17 cellular contexts compared by ENCODE assay signal in genomic region chr12:53952871-53953734, GRCh38. TPM values are rescaled to one million over a fixed set of nuclear protein-coding genes. Genes with fewer than 3 reads are reported as not detected.
DNase-seq lines count a peak whose midpoint lies in the region; FAIRE-seq and TF ChIP-seq lines count a peak whose summit lies in the region.
"Had no signal": no experiment of that assay in that cellular context is flagged by ENCODE, and none has a peak within 500 bp of the region (broad histone marks: within the 10 kb centered on the region; RNA-seq: fewer than 3 reads in every experiment).

No MANE protein-coding gene starts in this region.

- BruUV-seq in endothelial cell of umbilical vein (replicated peaks; lab: Mats Ljungman, UMichigan) = no TSS peak

- CTCF ChIA-PET in activated naive CD4-positive, alpha-beta T cell treated with anti-CD3 and anti-CD28 coated beads, Interleukin-2, amount 10 ng/mL, durations not matched to agents 7 days and 5 days (lab: Charles Lee) = interaction anchor here (0.6 kb wide), 1 partner anchor 54 kb away, joined by 3 read pairs; no protein-coding TSS in a partner anchor
- CTCF ChIA-PET in endothelial cell of umbilical vein (lab: Charles Lee) = interaction anchor here (1.3 to 2.7 kb wide), 2 partner anchors 12 to 255 kb away, joined by 4 to 9 read pairs; no protein-coding TSS in a partner anchor

- peaks cover 7% of the 10 kb centered on the region for H3K4me1 Mint-ChIP-seq in activated naive CD4-positive, alpha-beta T cell treated with anti-CD3 and anti-CD28 coated beads, Interleukin-2, amount 10 ng/mL, durations not matched to agents 7 days and 5 days

- no peaks in the 10 kb centered on the region for H3K79me2 ChIP-seq in endothelial cell of umbilical vein (ENCODE audit: control insufficient read depth, insufficient read depth, low read length)
- H3K79me2 ChIP-seq in smooth muscle cell (ENCODE audit: low read depth) = no peaks in the 10 kb centered on the region

- H3K9me3 ChIP-seq in NT2/D1 (ENCODE audit: insufficient read depth, low read length) (no peaks in the 10 kb centered on the region), endothelial cell of umbilical vein (replicated peaks; ENCODE audit: control insufficient read depth, insufficient read depth, low read length) (no peaks in the 10 kb centered on the region), smooth muscle cell (replicated peaks; ENCODE audit: low read depth) (no peaks in the 10 kb centered on the region)
- H3K9me3 ChIP-seq: BE2C had no signal

- no peaks in the 10 kb centered on the region for H3K36me3 ChIP-seq in NT2/D1 (ENCODE audit: insufficient read depth, insufficient read length, low read length)
- H3K36me3 ChIP-seq in endothelial cell of umbilical vein (ENCODE audit: control insufficient read depth in 2 of 2, extremely low read depth in 1 of 2, insufficient read depth in 2 of 2, low read length in 2 of 2) = no peaks in the 10 kb centered on the region
- H3K36me3 ChIP-seq in smooth muscle cell (ENCODE audit: low read depth) = no peaks in the 10 kb centered on the region
- H3K36me3 ChIP-seq: BE2C had no signal

- dilution Hi-C loops in endothelial cell of umbilical vein (cut with MboI; ENCODE audit: extremely low pct_ligation_motif_present, low sequenced_read_pairs) = no loop called here

- 6% methylated on average over 37 of the region's 38 CpGs for WGBS in smooth muscle cell (ENCODE audit: low lambda C conversion rate)

- TF ChIP-seq CTCF in endothelial cell of umbilical vein (IDR thresholded peaks at IDR 0.05; ENCODE audit: extremely low read depth in 1 of 2, insufficient read depth in 1 of 2, low read depth in 1 of 2, low read length in 2 of 2) (no peak), smooth muscle cell (IDR thresholded peaks at IDR 0.05; ENCODE audit: borderline replicate concordance, insufficient read depth, poor library complexity, severe bottlenecking) (no peak)

- POLR2A ChIA-PET in endothelial cell of umbilical vein (lab: Charles Lee) = no interaction called here

- H3K36me3 Mint-ChIP-seq in activated naive CD4-positive, alpha-beta T cell treated with anti-CD3 and anti-CD28 coated beads, Interleukin-2, amount 10 ng/mL, durations not matched to agents 7 days and 5 days = peaks cover 2% of the 10 kb centered on the region

- H3K4me3 ChIP-seq in NT2/D1 (ENCODE audit: insufficient read length, low read depth) = no peak overlapping the region
- H3K4me3 ChIP-seq in endothelial cell of umbilical vein (replicated peaks in 1 of 3; ENCODE audit: insufficient read depth in 1 of 3, low read depth in 1 of 3, low read length in 3 of 3) = no peak overlapping the region
- H3K4me3 ChIP-seq in smooth muscle cell = no peak overlapping the region
- H3K4me3 ChIP-seq: lung had no signal

- H3K27me3 Mint-ChIP-seq in activated naive CD4-positive, alpha-beta T cell treated with anti-CD3 and anti-CD28 coated beads, Interleukin-2, amount 10 ng/mL, durations not matched to agents 7 days and 5 days = peaks cover 100% of the 10 kb centered on the region

- TF ChIP-seq POLR2A in endothelial cell of umbilical vein (IDR thresholded peaks at IDR 0.05; ENCODE audit: low read depth, low read length) = no peak

- H3K9ac ChIP-seq in NT2/D1 (ENCODE audit: insufficient read length, low read depth) = peak overlapping the region; percentile 26
- H3K9ac ChIP-seq in endothelial cell of umbilical vein (replicated peaks; ENCODE audit: extremely low read depth, insufficient read depth, low read length) = no peak overlapping the region
- no peak overlapping the region for H3K9ac ChIP-seq in smooth muscle cell (ENCODE audit: low read depth)

- no peaks in the 10 kb centered on the region for H3K9me1 ChIP-seq in endothelial cell of umbilical vein (replicated peaks; ENCODE audit: control insufficient read depth, extremely low read depth, insufficient read depth, low read length)

- peak overlapping the region; percentile 74 for H3K27ac Mint-ChIP-seq in activated naive CD4-positive, alpha-beta T cell treated with anti-CD3 and anti-CD28 coated beads, Interleukin-2, amount 10 ng/mL, durations not matched to agents 7 days and 5 days

- H4K20me1 ChIP-seq in endothelial cell of umbilical vein (replicated peaks; ENCODE audit: control insufficient read depth, extremely low read depth, insufficient read depth, low read length) (no peaks in the 10 kb centered on the region), smooth muscle cell (ENCODE audit: low read depth) (no peaks in the 10 kb centered on the region)

- H2AFZ ChIP-seq in endothelial cell of umbilical vein (ENCODE audit: low read depth, low read length) (no peak overlapping the region), smooth muscle cell (ENCODE audit: low read depth) (no peak overlapping the region)

- no peak overlapping the region for H3K4me2 ChIP-seq in endothelial cell of umbilical vein (ENCODE audit: insufficient read depth, low read length)
- peak overlapping the region; percentile 18 for H3K4me2 ChIP-seq in smooth muscle cell

- H3K9me3 Mint-ChIP-seq in activated naive CD4-positive, alpha-beta T cell treated with anti-CD3 and anti-CD28 coated beads, Interleukin-2, amount 10 ng/mL, durations not matched to agents 7 days and 5 days = no peaks in the 10 kb centered on the region

- H3K27me3 ChIP-seq in NT2/D1 (ENCODE audit: insufficient read depth, insufficient read length) = peaks cover 100% of the 10 kb centered on the region
- peaks cover 92 to 98% of the 10 kb centered on the region in 2 experiments for H3K27me3 ChIP-seq in endothelial cell of umbilical vein (ENCODE audit: control insufficient read depth in 2 of 2, insufficient read depth in 2 of 2, low read length in 2 of 2)
- H3K27me3 ChIP-seq in smooth muscle cell (ENCODE audit: low read depth) = peaks cover 100% of the 10 kb centered on the region

- FAIRE-seq in endothelial cell of umbilical vein (lab: Jason Lieb, UNC) = no peak
- FAIRE-seq: bronchial epithelial cell, endometrium had no signal

- no peak overlapping the region for H3K27ac ChIP-seq in endothelial cell of umbilical vein (ENCODE audit: insufficient read depth, low read depth, low read length)
- H3K27ac ChIP-seq in smooth muscle cell (ENCODE audit: low read depth) = no peak overlapping the region
- H3K27ac ChIP-seq: VCaP had no signal

- DNase-seq in activated naive CD4-positive, alpha-beta T cell treated with anti-CD3 and anti-CD28 coated beads, Interleukin-2, amount 10 ng/mL, durations not matched to agents 7 days and 5 days = no peak
- no peak for DNase-seq in activated naive CD4-positive, alpha-beta T cell (lab: John Stamatoyannopoulos, UW)
- peak; percentile 56 for DNase-seq in NT2/D1 (ENCODE audit: low read depth, low spot score)
- no peak for DNase-seq in endothelial cell of umbilical vein (ENCODE audit: low read depth, low spot score)
- DNase-seq in smooth muscle cell (lab: John Stamatoyannopoulos, UW; ENCODE audit: unreplicated experiment) = no peak
- no peak for DNase-seq in NCI-H1105 (lab: John Stamatoyannopoulos, UW)
- DNase-seq in Ammon's horn (ENCODE audit: low spot score) = no peak
- no peak for DNase-seq in activated CD4-positive, alpha-beta T cell treated with anti-CD3 and anti-CD28 coated beads for 1 hour
- DNase-seq: BE2C; head of caudate nucleus; NCI-H345; stimulated activated CD4-positive, alpha-beta T cell treated with anti-CD3 and anti-CD28 coated beads, Interleukin-2, amount 100 ng/mL, for 24 hours had no signal

- H3F3A ChIP-seq in smooth muscle cell (ENCODE audit: low read depth) = peaks cover 4% of the 10 kb centered on the region

- intact Hi-C loops in endothelial cell of umbilical vein (cut with micrococcal nuclease) = no loop called here

- no peak overlapping the region for H3K4me3 Mint-ChIP-seq in activated naive CD4-positive, alpha-beta T cell treated with anti-CD3 and anti-CD28 coated beads, Interleukin-2, amount 10 ng/mL, durations not matched to agents 7 days and 5 days

- H3K4me1 ChIP-seq in NT2/D1 (ENCODE audit: insufficient read depth, insufficient read length) (peaks cover 37% of the 10 kb centered on the region), endothelial cell of umbilical vein (ENCODE audit: control insufficient read depth, extremely low read depth, insufficient read depth, low read length) (no peaks in the 10 kb centered on the region), smooth muscle cell (ENCODE audit: low read depth) (no peaks in the 10 kb centered on the region)
- H3K4me1 ChIP-seq: BE2C had no signal

RNA-seq across cellular contexts. Expression of gene HOXC12, which starts 1.6 kb away (rescaled TPM):
- total RNA-seq in endothelial cell of umbilical vein = not detected in 2 replicates
- not detected in 2 replicates for polyA plus RNA-seq in endothelial cell of umbilical vein
- not detected in 2 replicates for polyA plus RNA-seq in endothelial cell of umbilical vein (2011; cell fraction: cytosol; rRNA removed)
- polyA plus RNA-seq in endothelial cell of umbilical vein (2011; cell fraction: nucleus; rRNA removed) = not detected in 2 replicates
- polyA plus RNA-seq in endothelial cell of umbilical vein (2012) = not detected in 2 replicates
- not detected in 2 replicates for polyA minus RNA-seq in endothelial cell of umbilical vein
- not detected for polyA minus RNA-seq in endothelial cell of umbilical vein (2011; cell fraction: cytosol; rRNA and poly(A)+ RNA removed)
- not detected in 2 replicates for polyA minus RNA-seq in endothelial cell of umbilical vein (2011; cell fraction: nucleus; rRNA and poly(A)+ RNA removed)
- total RNA-seq in smooth muscle cell = not detected in 2 replicates
- polyA plus RNA-seq in smooth muscle cell = 0.32 TPM in 1 of 2 replicates, not detected in the other
- total RNA-seq: bronchial epithelial cell, lung, RPMI7951 had no signal
- polyA plus RNA-seq: lung had no signal

RNA-seq across cellular contexts. Expression of gene HOXC13, which starts 14.5 kb away (rescaled TPM):
- not detected in 2 replicates for total RNA-seq in endothelial cell of umbilical vein
- not detected in 2 replicates for polyA plus RNA-seq in endothelial cell of umbilical vein
- polyA plus RNA-seq in endothelial cell of umbilical vein (2011; cell fraction: cytosol; rRNA removed) = not detected in 2 replicates
- not detected in 2 replicates for polyA plus RNA-seq in endothelial cell of umbilical vein (2011; cell fraction: nucleus; rRNA removed)
- not detected in 2 replicates for polyA plus RNA-seq in endothelial cell of umbilical vein (2012)
- polyA minus RNA-seq in endothelial cell of umbilical vein = not detected in 2 replicates
- 9.8 TPM for polyA minus RNA-seq in endothelial cell of umbilical vein (2011; cell fraction: cytosol; rRNA and poly(A)+ RNA removed)
- polyA minus RNA-seq in endothelial cell of umbilical vein (2011; cell fraction: nucleus; rRNA and poly(A)+ RNA removed) = not detected in 2 replicates
- 2.4 and 3.6 TPM in 2 replicates for total RNA-seq in smooth muscle cell
- 2.2 and 5.0 TPM in 2 replicates for polyA plus RNA-seq in smooth muscle cell
- total RNA-seq: bronchial epithelial cell, lung had no signal
- polyA plus RNA-seq: lung had no signal

RNA-seq across cellular contexts. Expression of gene HOXC11, which starts 19.8 kb away (rescaled TPM):
- total RNA-seq in endothelial cell of umbilical vein (not detected in 2 replicates), smooth muscle cell (0.27 and 0.72 TPM in 2 replicates)
- polyA plus RNA-seq in endothelial cell of umbilical vein (not detected in 2 replicates), smooth muscle cell (0.23 and 0.25 TPM in 2 replicates)
- not detected in 2 replicates for polyA plus RNA-seq in endothelial cell of umbilical vein (2011; cell fraction: cytosol; rRNA removed)
- not detected in 2 replicates for polyA plus RNA-seq in endothelial cell of umbilical vein (2011; cell fraction: nucleus; rRNA removed)
- not detected in 2 replicates for polyA plus RNA-seq in endothelial cell of umbilical vein (2012)
- polyA minus RNA-seq in endothelial cell of umbilical vein = not detected in 2 replicates
- polyA minus RNA-seq in endothelial cell of umbilical vein (2011; cell fraction: cytosol; rRNA and poly(A)+ RNA removed) = 9.5 TPM
- not detected in 2 replicates for polyA minus RNA-seq in endothelial cell of umbilical vein (2011; cell fraction: nucleus; rRNA and poly(A)+ RNA removed)
- total RNA-seq: bronchial epithelial cell, lung had no signal
- polyA plus RNA-seq: lung had no signal

RNA-seq across cellular contexts. Expression of gene HOTAIR, which starts 21.7 kb away (rescaled TPM):
- total RNA-seq in endothelial cell of umbilical vein = not detected in 2 replicates
- polyA plus RNA-seq in endothelial cell of umbilical vein = not detected in 2 replicates
- polyA plus RNA-seq in endothelial cell of umbilical vein (2011; cell fraction: cytosol; rRNA removed) = not detected in 2 replicates
- polyA plus RNA-seq in endothelial cell of umbilical vein (2011; cell fraction: nucleus; rRNA removed) = not detected in 2 replicates
- polyA plus RNA-seq in endothelial cell of umbilical vein (2012) = not detected in 2 replicates
- not detected in 2 replicates for polyA minus RNA-seq in endothelial cell of umbilical vein
- polyA minus RNA-seq in endothelial cell of umbilical vein (2011; cell fraction: cytosol; rRNA and poly(A)+ RNA removed) = 1.0 TPM
- not detected in 2 replicates for polyA minus RNA-seq in endothelial cell of umbilical vein (2011; cell fraction: nucleus; rRNA and poly(A)+ RNA removed)
- not detected in 2 replicates for total RNA-seq in smooth muscle cell
- polyA plus RNA-seq in smooth muscle cell = 0.43 and 0.51 TPM in 2 replicates
- total RNA-seq: bronchial epithelial cell, RPMI7951 had no signal
- polyA plus RNA-seq: lung had no signal

RNA-seq across cellular contexts. Expression of gene HOXC10, which starts 31.8 kb away (rescaled TPM):
- total RNA-seq in endothelial cell of umbilical vein = 0.44 TPM in 1 of 2 replicates, not detected in the other
- 0.18 TPM in 2 replicates for polyA plus RNA-seq in endothelial cell of umbilical vein
- 0.13 and 0.18 TPM in 2 replicates for polyA plus RNA-seq in endothelial cell of umbilical vein (2011; cell fraction: cytosol; rRNA removed)
- 0.08 TPM in 1 of 2 replicates, not detected in the other for polyA plus RNA-seq in endothelial cell of umbilical vein (2011; cell fraction: nucleus; rRNA removed)
- polyA plus RNA-seq in endothelial cell of umbilical vein (2012) = 5.7 and 6.5 TPM in 2 replicates
- polyA minus RNA-seq in endothelial cell of umbilical vein = not detected in 2 replicates
- polyA minus RNA-seq in endothelial cell of umbilical vein (2011; cell fraction: cytosol; rRNA and poly(A)+ RNA removed) = 38.5 TPM
- polyA minus RNA-seq in endothelial cell of umbilical vein (2011; cell fraction: nucleus; rRNA and poly(A)+ RNA removed) = not detected in 2 replicates
- not detected in 2 replicates for total RNA-seq in smooth muscle cell
- polyA plus RNA-seq in smooth muscle cell = 0.66 and 0.67 TPM in 2 replicates
- total RNA-seq: bronchial epithelial cell had no signal
- polyA plus RNA-seq: lung had no signal
